In the genomic region with DNA sequence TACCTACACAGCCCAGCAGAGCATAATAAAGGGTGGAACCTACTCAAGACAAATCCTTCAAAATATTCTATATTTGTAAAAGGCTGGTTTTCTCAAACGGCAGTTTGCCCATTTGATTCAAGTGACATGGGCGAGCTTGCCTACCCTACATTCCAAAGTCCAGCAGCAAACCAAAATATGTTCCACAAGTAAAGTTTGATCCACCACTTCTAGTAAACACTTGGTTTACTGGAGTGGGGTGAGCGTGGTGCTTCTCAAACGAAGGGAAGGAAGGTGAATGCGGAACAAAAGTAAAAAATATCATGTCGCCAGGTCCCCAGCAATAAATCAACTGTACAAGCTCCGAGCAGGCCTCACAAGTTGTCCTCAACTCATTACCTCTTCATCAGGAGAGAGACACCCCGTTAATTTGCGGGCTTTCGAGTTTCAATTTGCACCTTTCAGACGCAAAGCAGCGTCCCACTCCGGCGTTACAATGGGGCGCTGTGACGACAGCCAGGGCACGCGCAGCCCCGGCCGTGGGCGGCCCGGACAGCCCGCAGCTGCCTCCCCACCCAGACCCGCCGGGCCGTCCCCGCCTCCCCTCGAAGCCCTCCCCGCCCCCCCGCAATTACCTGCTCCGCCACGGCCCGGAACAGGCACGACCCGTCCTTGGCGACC, we compare ENCODE assay signal across 8 cellular contexts. TPM values are rescaled to one million over a fixed set of nuclear protein-coding genes. Genes with fewer than 3 reads are reported as not detected.
A peak's percentile ranks its signal among the peaks of the same experiment; 100 is the strongest.
DNase-seq lines count a peak whose midpoint lies in the region; ATAC-seq and TF ChIP-seq lines count a peak whose summit lies in the region.

No MANE protein-coding gene starts in this region.

- H3K27me3 ChIP-seq in BLaER1 (no peaks in the 10 kb centered on the region), trophoblast cell (ENCODE audit: insufficient read depth, low read length) (no peaks in the 10 kb centered on the region), transverse colon (no peaks in the 10 kb centered on the region)

- no peaks in the 10 kb centered on the region for H3K9me3 Mint-ChIP-seq in activated naive CD8-positive, alpha-beta T cell (ENCODE audit: low read depth)

- H3K27me3 Mint-ChIP-seq in activated naive CD8-positive, alpha-beta T cell: no peaks in the 10 kb centered on the region

- no peak overlapping the region for H3K18ac ChIP-seq in trophoblast cell (ENCODE audit: low read length)

- ATAC-seq in HG03432 (IDR thresholded peaks at IDR 0.05; ENCODE audit: unreplicated experiment) (peak; percentile 46), Right ventricle myocardium superior (ENCODE audit: poor library complexity) (peak; percentile 63)

- H3K27ac ChIP-seq in BLaER1: peak overlapping the region; percentile 96
- peak overlapping the region; percentile 69 for H3K27ac ChIP-seq in SK-N-MC
- H3K27ac ChIP-seq in trophoblast cell (ENCODE audit: low read depth, low read length): peak overlapping the region; percentile 89
- peak overlapping the region; percentile 97 to 100 (median 99) for H3K27ac ChIP-seq in transverse colon

- peak overlapping the region; percentile 37 for H2AFZ ChIP-seq in trophoblast cell (ENCODE audit: insufficient read depth, low read length, poor library complexity)

- H3K4me1 ChIP-seq in BLaER1: peaks cover 51% of the 10 kb centered on the region
- H3K4me1 ChIP-seq in trophoblast cell (ENCODE audit: control insufficient read depth in 1 of 2, insufficient read depth in 2 of 2, low read length in 2 of 2): peaks cover 0 to 7% of the 10 kb centered on the region in 2 experiments
- H3K4me1 ChIP-seq in transverse colon: peaks cover 13 to 44% (median 35%) of the 10 kb centered on the region in 4 donors

- H3K4me3 Mint-ChIP-seq in activated naive CD8-positive, alpha-beta T cell: peak overlapping the region; percentile 99

- H3K36me3 Mint-ChIP-seq in activated naive CD8-positive, alpha-beta T cell: peaks cover 12% of the 10 kb centered on the region

- no peak for TF ChIP-seq EP300 in transverse colon (IDR thresholded peaks at IDR 0.05; ENCODE audit: low read depth)

- no peak overlapping the region for H2AK5ac ChIP-seq in trophoblast cell (ENCODE audit: low read length)

- H3K4me2 ChIP-seq in BLaER1: peak overlapping the region; percentile 87
- H3K4me2 ChIP-seq in trophoblast cell (ENCODE audit: low read length): peak overlapping the region; percentile 86

- no peak for TF ChIP-seq CTCF in transverse colon (IDR thresholded peaks at IDR 0.05)

- H2BK120ac ChIP-seq in trophoblast cell (ENCODE audit: insufficient read depth, low read length, poor library complexity): no peak overlapping the region

- TF ChIP-seq POLR2A in transverse colon (IDR thresholded peaks at IDR 0.05): peak; percentile 67

- peaks cover 8% of the 10 kb centered on the region for H3K79me1 ChIP-seq in trophoblast cell (ENCODE audit: low read length)

- peak overlapping the region; percentile 96 for H4K8ac ChIP-seq in trophoblast cell (ENCODE audit: low read depth, low read length)

- peaks cover 6% of the 10 kb centered on the region for H3K79me2 ChIP-seq in trophoblast cell (ENCODE audit: control insufficient read depth, insufficient read depth, low read length, poor library complexity)

- intact Hi-C loops in Right ventricle myocardium superior (cut with DNase I): no loop called here
- intact Hi-C loops in transverse colon (cut with DNase I; ENCODE audit: low total_unique reads): no loop called here

- WGBS in trophoblast cell (ENCODE audit: extremely low coverage, insufficient coverage, insufficient read length): no CpG with 5 or more reads among the region's 36 CpGs
- 0 to 1% methylated on average over 6 to 25 of the region's 36 CpGs for WGBS in transverse colon (ENCODE audit: low coverage in 1 of 2), 2 donors

- H3K4me3 ChIP-seq in BLaER1: peak overlapping the region; percentile 82
- peak overlapping the region; percentile 98 for H3K4me3 ChIP-seq in SK-N-MC
- peak overlapping the region; percentile 89 for H3K4me3 ChIP-seq in trophoblast cell (ENCODE audit: low read depth, low read length)
- H3K4me3 ChIP-seq in transverse colon: peak overlapping the region; percentile 73 to 98 (median 90)

- no peak overlapping the region for H4K12ac ChIP-seq in trophoblast cell (ENCODE audit: low read depth, low read length)

- no peak overlapping the region for H3K23ac ChIP-seq in trophoblast cell (ENCODE audit: low read length)

- H4K91ac ChIP-seq in trophoblast cell (ENCODE audit: low read depth, low read length): peak overlapping the region; percentile 84

- H2BK12ac ChIP-seq in trophoblast cell (ENCODE audit: low read length): peak overlapping the region; percentile 23

- no peak overlapping the region for H2BK5ac ChIP-seq in trophoblast cell (ENCODE audit: low read depth, low read length, poor library complexity)

- peaks cover 50% of the 10 kb centered on the region for H4K20me1 ChIP-seq in BLaER1

- in situ Hi-C loops in transverse colon (cut with MboI; ENCODE audit: low pct_ligation_motif_present in 1 of 4, low pct_unique_long_range_greater_than_20kb in 1 of 4, low sequenced_read_pairs in 3 of 4): no loop called here

- H3K9me3 ChIP-seq in BLaER1 (no peaks in the 10 kb centered on the region), SK-N-MC (ENCODE audit: low read depth, low read length) (no peaks in the 10 kb centered on the region), trophoblast cell (ENCODE audit: insufficient read depth, low read depth, low read length) (no peaks in the 10 kb centered on the region), transverse colon (no peaks in the 10 kb centered on the region)

- H3K4me1 Mint-ChIP-seq in activated naive CD8-positive, alpha-beta T cell (ENCODE audit: low read depth): peaks cover 44% of the 10 kb centered on the region

- H3K27ac Mint-ChIP-seq in activated naive CD8-positive, alpha-beta T cell: peak overlapping the region; percentile 94

- H3K4ac ChIP-seq in trophoblast cell (ENCODE audit: low read depth, low read length): peak overlapping the region; percentile 82

- H3K14ac ChIP-seq in trophoblast cell (ENCODE audit: low read length): peak overlapping the region; percentile 35

- peak; percentile 61 for DNase-seq in GM19238 (ENCODE audit: insufficient read length, low spot score)
- DNase-seq in SK-N-MC (ENCODE audit: low read depth, low spot score): no peak
- peak; percentile 81 for DNase-seq in Right ventricle myocardium superior
- peak; percentile 61 to 63 for DNase-seq in trophoblast cell
- DNase-seq in transverse colon: peak; percentile 85

- peak overlapping the region; percentile 82 for H3K9ac ChIP-seq in BLaER1
- H3K9ac ChIP-seq in SK-N-MC (ENCODE audit: insufficient read length): peak overlapping the region; percentile 79
- peak overlapping the region; percentile 18 for H3K9ac ChIP-seq in trophoblast cell (ENCODE audit: low read length)

- H3K36me3 ChIP-seq in BLaER1 (peaks cover 15% of the 10 kb centered on the region; the same call in 1 of the 2 replicates), SK-N-MC (ENCODE audit: insufficient read depth, low read length) (peaks cover 14% of the 10 kb centered on the region), trophoblast cell (ENCODE audit: control insufficient read depth in 1 of 2, insufficient read depth in 2 of 2, low read length in 2 of 2) (no peaks in the 10 kb centered on the region), transverse colon (no peaks in the 10 kb centered on the region)

RNA-seq across cellular contexts. Expression of a gene that starts 1.1 kb away (rescaled TPM):
- total RNA-seq in Right ventricle myocardium superior (36.2 TPM), transverse colon (10 to 100 TPM; 10.5 to 46.0 (median 27.6) TPM)
- polyA plus RNA-seq in trophoblast cell (2013): 15.6 and 16.1 TPM in 2 replicates

Comparison
In these comparisons a context has a peak if more than half of its experiments do, and no peak if none do; other contexts are left out.
1. H3K9ac ChIP-seq: peak in every context shown above with its lines; median percentile 82 in BLaER1; 79 in SK-N-MC; 18 in trophoblast cell.